ENCODE assay signal across 20 cellular contexts in genomic region chr6:158633127-158633526, GRCh38. TPM values are rescaled to one million over a fixed set of nuclear protein-coding genes. Genes with fewer than 3 reads are reported as not detected.
DNase-seq lines count a peak whose midpoint lies in the region; ATAC-seq and TF ChIP-seq lines count a peak whose summit lies in the region.
"Had no signal": no experiment of that assay in that cellular context is flagged by ENCODE, and none has a peak within 500 bp of the region (broad histone marks: within the 10 kb centered on the region; RNA-seq: fewer than 3 reads in every experiment).

No MANE protein-coding gene starts in this region.

- H3K36me3 Mint-ChIP-seq in activated naive CD4-positive, alpha-beta T cell treated with anti-CD3 and anti-CD28 coated beads for 36 hours (ENCODE audit: low read depth): peaks cover 53% of the 10 kb centered on the region
- peaks cover 52% of the 10 kb centered on the region for H3K36me3 Mint-ChIP-seq in T-cell
- H3K36me3 Mint-ChIP-seq in stimulated activated effector memory CD8-positive, alpha-beta T cell treated with anti-CD3 and anti-CD28 coated beads, Interleukin-12 subunit alpha, Interleukin-12 subunit beta, amount 100 ng/mL, for 72 hours: peaks cover 92% of the 10 kb centered on the region

- DNase-seq in activated naive CD4-positive, alpha-beta T cell treated with anti-CD3 and anti-CD28 coated beads for 36 hours: no peak
- DNase-seq in activated naive CD4-positive, alpha-beta T cell (lab: John Stamatoyannopoulos, UW): no peak
- DNase-seq in T-cell (no peak), colonic mucosa (peak; percentile 15), GM13976 (ENCODE audit: low spot score) (no peak), KG1 (lab: John Stamatoyannopoulos, UW) (no peak)
- DNase-seq in stimulated activated effector memory CD8-positive, alpha-beta T cell treated with anti-CD3 and anti-CD28 coated beads, Interleukin-12 subunit alpha, Interleukin-12 subunit beta, amount 100 ng/mL, for 72 hours (ENCODE audit: low spot score in 2 of 2): no peak
- DNase-seq in stimulated activated CD4-positive, alpha-beta T cell treated with anti-CD3 and anti-CD28 coated beads, Interleukin-2, amount 100 ng/mL, for 48 hours: no peak
- DNase-seq: Caco-2; MG63; NCI-H187; NCI-H510A; occipital lobe; OCI-M1; SK-N-SH; stimulated activated CD4-positive, alpha-beta T cell treated with anti-CD3 and anti-CD28 coated beads, Interleukin-4, amount 100 ng/mL, for 4 hours had no signal

- intact Hi-C loops in activated naive CD4-positive, alpha-beta T cell treated with anti-CD3 and anti-CD28 coated beads for 36 hours (cut with micrococcal nuclease): no loop called here
- intact Hi-C loops in colonic mucosa (cut with DNase I): no loop called here

- peaks cover 8% of the 10 kb centered on the region for H3K4me1 ChIP-seq in colonic mucosa
- H3K4me1 ChIP-seq: Caco-2, HAP-1 had no signal

- no peaks in the 10 kb centered on the region for H3K9me3 Mint-ChIP-seq in activated naive CD4-positive, alpha-beta T cell treated with anti-CD3 and anti-CD28 coated beads for 36 hours
- no peaks in the 10 kb centered on the region for H3K9me3 Mint-ChIP-seq in T-cell
- H3K9me3 Mint-ChIP-seq in stimulated activated effector memory CD8-positive, alpha-beta T cell treated with anti-CD3 and anti-CD28 coated beads, Interleukin-12 subunit alpha, Interleukin-12 subunit beta, amount 100 ng/mL, for 72 hours: no peaks in the 10 kb centered on the region
- H3K9me3 Mint-ChIP-seq: dendritic cell treated with granulocyte-macrophage colony-stimulating factor and Interleukin-4, amounts not matched to agents 40 ng/mL and 50 ng/mL, for 4 days had no signal

- no peak overlapping the region for H3K9ac ChIP-seq in colonic mucosa (ENCODE audit: low read depth in 2 of 2, low read length in 2 of 2)
- H3K9ac ChIP-seq: SK-N-SH had no signal

- no peak overlapping the region for H3K4me3 Mint-ChIP-seq in activated naive CD4-positive, alpha-beta T cell treated with anti-CD3 and anti-CD28 coated beads for 36 hours
- H3K4me3 Mint-ChIP-seq in T-cell: no peak overlapping the region
- H3K4me3 Mint-ChIP-seq in stimulated activated effector memory CD8-positive, alpha-beta T cell treated with anti-CD3 and anti-CD28 coated beads, Interleukin-12 subunit alpha, Interleukin-12 subunit beta, amount 100 ng/mL, for 72 hours: no peak overlapping the region
- H3K4me3 Mint-ChIP-seq: dendritic cell treated with granulocyte-macrophage colony-stimulating factor and Interleukin-4, amounts not matched to agents 40 ng/mL and 50 ng/mL, for 4 days had no signal

- H3K27ac Mint-ChIP-seq in activated naive CD4-positive, alpha-beta T cell treated with anti-CD3 and anti-CD28 coated beads for 36 hours: peak overlapping the region; percentile 83
- H3K27ac Mint-ChIP-seq in T-cell: peak overlapping the region; percentile 48 to 76
- peak overlapping the region; percentile 84 for H3K27ac Mint-ChIP-seq in stimulated activated effector memory CD8-positive, alpha-beta T cell treated with anti-CD3 and anti-CD28 coated beads, Interleukin-12 subunit alpha, Interleukin-12 subunit beta, amount 100 ng/mL, for 72 hours

- TF ChIP-seq CTCF in colonic mucosa (IDR thresholded peaks at IDR 0.05) (no peak), GM13976 (IDR thresholded peaks at IDR 0.05; ENCODE audit: borderline replicate concordance, control extremely low read depth, extremely low read depth, insufficient read depth, missing control alignments) (no peak)

- POLR2A ChIA-PET in T-cell (lab: Charles Lee): interaction anchor here (0.5 to 0.7 kb wide), 3 partner anchors 11 to 1313 kb away, joined by 3 to 6 read pairs (median 3); no protein-coding TSS in a partner anchor

- no peak for ATAC-seq in T-cell (replicated peaks in 1 of 4)
- no peak for ATAC-seq in stimulated activated effector memory CD8-positive, alpha-beta T cell treated with anti-CD3 and anti-CD28 coated beads, Interleukin-12 subunit alpha, Interleukin-12 subunit beta, amount 100 ng/mL, for 72 hours

- H3K27me3 Mint-ChIP-seq in activated naive CD4-positive, alpha-beta T cell treated with anti-CD3 and anti-CD28 coated beads for 36 hours (ENCODE audit: low read depth): no peaks in the 10 kb centered on the region
- H3K27me3 Mint-ChIP-seq in T-cell: no peaks in the 10 kb centered on the region
- H3K27me3 Mint-ChIP-seq: dendritic cell treated with granulocyte-macrophage colony-stimulating factor and Interleukin-4, amounts not matched to agents 40 ng/mL and 50 ng/mL, for 4 days had no signal

- no peaks in the 10 kb centered on the region for H3K36me3 ChIP-seq in colonic mucosa

- no peak overlapping the region for H3K27ac ChIP-seq in colonic mucosa
- H3K27ac ChIP-seq: VCaP had no signal

- CTCF ChIA-PET in activated naive CD4-positive, alpha-beta T cell treated with anti-CD3 and anti-CD28 coated beads for 36 hours (lab: Charles Lee): interaction anchor here (0.6 to 1.0 kb wide), 2 partner anchors 27 to 28 kb away, joined by 3 read pairs; no protein-coding TSS in a partner anchor
- CTCF ChIA-PET in T-cell (lab: Charles Lee): interaction anchor here (0.6 to 1.4 kb wide), 3 partner anchors 9 to 84 kb away, joined by 3 to 4 read pairs (median 3); no protein-coding TSS in a partner anchor

- H3K9me3 ChIP-seq in colonic mucosa: no peaks in the 10 kb centered on the region
- H3K9me3 ChIP-seq: Caco-2, HAP-1, MG63, SK-N-SH, upper lobe of left lung had no signal

- H3K4me1 Mint-ChIP-seq in activated naive CD4-positive, alpha-beta T cell treated with anti-CD3 and anti-CD28 coated beads for 36 hours (ENCODE audit: low read depth): peaks cover 55% of the 10 kb centered on the region
- peaks cover 53 to 57% (median 57%) of the 10 kb centered on the region in 3 donors for H3K4me1 Mint-ChIP-seq in T-cell
- H3K4me1 Mint-ChIP-seq in stimulated activated effector memory CD8-positive, alpha-beta T cell treated with anti-CD3 and anti-CD28 coated beads, Interleukin-12 subunit alpha, Interleukin-12 subunit beta, amount 100 ng/mL, for 72 hours: peaks cover 55% of the 10 kb centered on the region

- no peak overlapping the region for H3K4me3 ChIP-seq in colonic mucosa
- H3K4me3 ChIP-seq: HAP-1, MG63, upper lobe of left lung had no signal

- H3K27me3 ChIP-seq in colonic mucosa: no peaks in the 10 kb centered on the region
- H3K27me3 ChIP-seq: MG63, upper lobe of left lung had no signal

- in situ Hi-C loops in GM13976 (cut with MboI; ENCODE audit: low sequenced_read_pairs, unreplicated experiment): no loop called here

RNA-seq across cellular contexts. Expression of gene DYNLT1, which starts 11.4 kb away (rescaled TPM):
- 100 to 1,000 TPM in 1 of 2 experiments, 10 to 100 TPM in 1; 99.1 to 107 TPM for total RNA-seq in activated naive CD4-positive, alpha-beta T cell treated with anti-CD3 and anti-CD28 coated beads for 36 hours
- total RNA-seq in T-cell: 100 to 1,000 TPM in 1 of 5 donors, 10 to 100 TPM in 4; 50.8 to 128 (median 59.5) TPM
- total RNA-seq in colonic mucosa: 100 to 1,000 TPM; 140 to 166 TPM

RNA-seq across cellular contexts. Expression of gene SYTL3, which starts 16.7 kb away (rescaled TPM):
- 100 to 1,000 TPM; 115 to 120 TPM for total RNA-seq in activated naive CD4-positive, alpha-beta T cell treated with anti-CD3 and anti-CD28 coated beads for 36 hours
- total RNA-seq in T-cell (10 to 100 TPM; 14.4 to 45.6 (median 22.9) TPM), colonic mucosa (1 to 10 TPM; 1.1 to 3.1 TPM)
